8 cellular contexts compared by ENCODE assay signal in the genomic region with DNA sequence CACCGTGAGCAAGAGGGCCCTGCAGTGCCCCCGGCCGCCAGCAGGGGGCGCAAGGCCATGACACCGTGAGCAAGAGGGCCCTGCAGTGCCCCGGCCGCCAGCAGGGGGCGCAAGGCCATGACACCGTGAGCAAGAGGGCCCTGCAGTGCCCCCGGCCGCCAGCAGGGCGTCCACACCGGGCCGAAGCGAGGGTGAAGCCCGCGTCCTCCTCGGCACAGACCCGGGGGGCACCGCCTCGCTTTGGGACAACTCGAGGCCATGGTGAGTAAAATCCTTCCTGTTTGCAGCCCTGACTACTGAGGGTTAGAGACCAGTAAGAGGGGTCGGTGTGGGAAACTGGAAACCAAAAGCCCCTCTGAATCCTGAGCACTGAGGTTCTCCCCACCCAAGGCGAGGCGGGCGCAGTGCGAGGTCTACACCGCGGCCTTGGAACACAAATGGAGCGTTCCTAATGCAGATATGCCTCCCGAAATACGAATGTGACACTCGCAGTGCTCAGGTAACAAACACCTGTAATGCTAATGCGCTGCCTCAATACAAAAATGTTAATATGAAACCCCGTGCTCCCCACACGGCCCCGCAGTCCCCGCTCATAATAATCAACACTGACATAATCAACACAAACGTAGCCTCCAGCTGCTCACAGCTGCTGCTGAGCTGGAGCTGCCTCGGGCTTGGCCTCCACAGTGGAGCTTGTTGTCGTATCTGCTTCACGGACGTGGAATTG.
A peak's percentile ranks its signal among the peaks of the same experiment; 100 is the strongest.
DNase-seq lines count a peak whose midpoint lies in the region; ATAC-seq and TF ChIP-seq lines count a peak whose summit lies in the region.
"Not testable (repeated sequence)": the region's sequence is repeated elsewhere in the genome, so short reads cannot be mapped to it uniquely, and the experiment has no call there.

No MANE protein-coding gene starts in this region.

- not testable (repeated sequence) for DNase-seq in DND-41; activated CD8-positive, alpha-beta memory T cell treated with anti-CD3 and anti-CD28 coated beads, Interleukin-2, amount 10 ng/mL, durations not matched to agents 7 days and 5 days
- peak; percentile 16 for DNase-seq in NCI-H146 (lab: John Stamatoyannopoulos, UW)
- peak; percentile 24 for DNase-seq in central memory CD4-positive, alpha-beta T cell
- DNase-seq in memory B cell (ENCODE audit: low spot score in 2 of 2): peak in 1 of 2 donors; percentile 11
- peak; percentile 23 for DNase-seq in upper lobe of right lung

- not testable (repeated sequence) for H3K9me3 Mint-ChIP-seq in activated CD8-positive, alpha-beta memory T cell treated with anti-CD3 and anti-CD28 coated beads, Interleukin-2, amount 10 ng/mL, durations not matched to agents 7 days and 5 days (ENCODE audit: low read depth); memory B cell

- H3K36me3 ChIP-seq in DND-41 (ENCODE audit: insufficient read depth, low read length); upper lobe of right lung: not testable (repeated sequence)

- H2AFZ ChIP-seq in DND-41 (ENCODE audit: low read depth, low read length): not testable (repeated sequence)

- H3K9ac ChIP-seq in DND-41 (ENCODE audit: low read depth, low read length): not testable (repeated sequence)

- not testable (repeated sequence) for H3K4me1 ChIP-seq in DND-41 (ENCODE audit: insufficient read depth, low read length); upper lobe of right lung

- H3K27ac ChIP-seq in DND-41 (ENCODE audit: low read length); upper lobe of right lung: not testable (repeated sequence)

- ATAC-seq in DND-41 (ENCODE audit: insufficient read depth, low read depth); upper lobe of right lung: not testable (repeated sequence)
- ATAC-seq in GM19351 (IDR thresholded peaks at IDR 0.05; ENCODE audit: unreplicated experiment): peak; percentile 64
- ATAC-seq in HG03280 (IDR thresholded peaks at IDR 0.05; ENCODE audit: unreplicated experiment): peak; percentile 53
- peak; percentile 47 for ATAC-seq in activated CD8-positive, alpha-beta memory T cell treated with anti-CD3 and anti-CD28 coated beads, Interleukin-2, amount 10 ng/mL, durations not matched to agents 7 days and 5 days
- ATAC-seq in memory B cell (ENCODE audit: low read depth): peak; percentile 59

- H3K4me2 ChIP-seq in DND-41 (ENCODE audit: insufficient read depth, low read length): not testable (repeated sequence)

- not testable (repeated sequence) for H3K27ac Mint-ChIP-seq in activated CD8-positive, alpha-beta memory T cell treated with anti-CD3 and anti-CD28 coated beads, Interleukin-2, amount 10 ng/mL, durations not matched to agents 7 days and 5 days; memory B cell

- H3K27me3 ChIP-seq in DND-41 (ENCODE audit: insufficient read depth, low read length, poor library complexity); upper lobe of right lung: not testable (repeated sequence)

- intact Hi-C loops in upper lobe of right lung (cut with DNase I): not testable (repeated sequence)

- H3K9me3 ChIP-seq in DND-41 (ENCODE audit: insufficient read depth, low read length, severe bottlenecking); upper lobe of right lung: not testable (repeated sequence)

- not testable (repeated sequence) for H4K20me1 ChIP-seq in DND-41 (ENCODE audit: insufficient read depth, low read length)

- not testable (repeated sequence) for H3K27me3 Mint-ChIP-seq in activated CD8-positive, alpha-beta memory T cell treated with anti-CD3 and anti-CD28 coated beads, Interleukin-2, amount 10 ng/mL, durations not matched to agents 7 days and 5 days; memory B cell

- not testable (repeated sequence) for H3K79me2 ChIP-seq in DND-41 (ENCODE audit: insufficient read depth, low read length)

- not testable (repeated sequence) for H3K4me3 Mint-ChIP-seq in activated CD8-positive, alpha-beta memory T cell treated with anti-CD3 and anti-CD28 coated beads, Interleukin-2, amount 10 ng/mL, durations not matched to agents 7 days and 5 days; memory B cell

- not testable (repeated sequence) for H3K36me3 Mint-ChIP-seq in activated CD8-positive, alpha-beta memory T cell treated with anti-CD3 and anti-CD28 coated beads, Interleukin-2, amount 10 ng/mL, durations not matched to agents 7 days and 5 days; memory B cell

- H3K4me3 ChIP-seq in DND-41 (ENCODE audit: low read depth in 1 of 2, low read length in 2 of 2); upper lobe of right lung: not testable (repeated sequence)

- H3K4me1 Mint-ChIP-seq in activated CD8-positive, alpha-beta memory T cell treated with anti-CD3 and anti-CD28 coated beads, Interleukin-2, amount 10 ng/mL, durations not matched to agents 7 days and 5 days; memory B cell: not testable (repeated sequence)

- peak; percentile 14 for TF ChIP-seq CTCF in DND-41 (IDR thresholded peaks at IDR 0.05; ENCODE audit: borderline replicate concordance, extremely low read depth, low read length, poor library complexity, severe bottlenecking)
- not testable (repeated sequence) for TF ChIP-seq CTCF in upper lobe of right lung (IDR thresholded peaks at IDR 0.05)

- CTCF ChIA-PET in activated CD8-positive, alpha-beta memory T cell treated with anti-CD3 and anti-CD28 coated beads, Interleukin-2, amount 10 ng/mL, durations not matched to agents 7 days and 5 days (lab: Charles Lee): not testable (repeated sequence)
